1 cellular context compared by ENCODE assay signal in genomic region chr14:101360045-101360931, GRCh38.
A peak's percentile ranks its signal among the peaks of the same experiment; 100 is the strongest.
TF ChIP-seq lines count a peak whose summit lies in the region.

No MANE protein-coding gene starts in this region.

TF ChIP-seq in K562, 482 proteins besides CTCF, POLR2A, EP300 and RAD21 (continued from another document and continues in another):
- TF ChIP-seq ZNF41 (CRISPR knock-in tag; conservative IDR thresholded peaks at IDR 0.05) (no peak), ZNF280A (IDR thresholded peaks at IDR 0.05; ENCODE audit: low read depth, partially characterized antibody) (no peak), FOXM1 (IDR thresholded peaks at IDR 0.05; ENCODE audit: low read depth) (peak; percentile 39; the same call in 1 of the 2 replicates), FOXM1 (CRISPR knock-in tag; IDR thresholded peaks at IDR 0.05; ENCODE audit: low read depth) (no peak), ILF3 (IDR thresholded peaks at IDR 0.05; ENCODE audit: borderline replicate concordance) (no peak), ERF (CRISPR knock-in tag; IDR thresholded peaks at IDR 0.05) (no peak), CHD2 (IDR thresholded peaks at IDR 0.05; ENCODE audit: low read depth, low read length) (no peak), ZNF696 (CRISPR knock-in tag; conservative IDR thresholded peaks at IDR 0.05) (no peak), PTBP1 (IDR thresholded peaks at IDR 0.05; ENCODE audit: low read depth, low read length) (no peak), CCNT2 (IDR thresholded peaks at IDR 0.05; ENCODE audit: borderline replicate concordance, extremely low read depth, insufficient read length, low read depth, low read length) (peak; percentile 28), KDM2B (CRISPR knock-in tag; IDR thresholded peaks at IDR 0.05) (no peak), MED1 (CRISPR knock-in tag; IDR thresholded peaks at IDR 0.05; ENCODE audit: borderline replicate concordance) (no peak), PHB2 (IDR thresholded peaks at IDR 0.05; ENCODE audit: low read depth) (0 out of 2 replicates have a peak, but pooled peaks have one; percentile 61), ZNF395 (CRISPR knock-in tag; IDR thresholded peaks at IDR 0.05) (no peak), CUX1 (CRISPR knock-in tag; IDR thresholded peaks at IDR 0.05) (no peak), ESRRB (CRISPR knock-in tag; IDR thresholded peaks at IDR 0.05; ENCODE audit: borderline replicate concordance) (no peak), RNF219 (CRISPR knock-in tag; IDR thresholded peaks at IDR 0.05) (no peak), ZNF232 (CRISPR knock-in tag; IDR thresholded peaks at IDR 0.05) (no peak), PYGO2 (tag; IDR thresholded peaks at IDR 0.05) (no peak), TCF7L2 (IDR thresholded peaks at IDR 0.05; ENCODE audit: low read depth, low read length) (no peak), GTF2A2 (tag; IDR thresholded peaks at IDR 0.05) (no peak), FOS (IDR thresholded peaks at IDR 0.05; ENCODE audit: extremely low read depth, insufficient read length) (no peak), TBL1XR1 (IDR thresholded peaks at IDR 0.05; ENCODE audit: low read length in 2 of 2) (no peak), NR1H2 (CRISPR knock-in tag; IDR thresholded peaks at IDR 0.05) (no peak), ZBTB34 (CRISPR knock-in tag; IDR thresholded peaks at IDR 0.05) (no peak), HBP1 (CRISPR knock-in tag; IDR thresholded peaks at IDR 0.05) (no peak), HMG20A (CRISPR knock-in tag; conservative IDR thresholded peaks at IDR 0.05) (no peak), EP400 (IDR thresholded peaks at IDR 0.05) (0 out of 2 replicates have a peak, but pooled peaks have one; percentile 14), ZKSCAN3 (CRISPR knock-in tag; IDR thresholded peaks at IDR 0.05) (no peak), ZNF639 (CRISPR knock-in tag; conservative IDR thresholded peaks at IDR 0.05 in 1 of 2, IDR thresholded peaks at IDR 0.05 in 1 of 2) (no peak), RBM17 (IDR thresholded peaks at IDR 0.05; ENCODE audit: borderline replicate concordance, low read depth, low read length) (no peak), TCF7 (IDR thresholded peaks at IDR 0.05; ENCODE audit: borderline replicate concordance) (no peak), SP2 (IDR thresholded peaks at IDR 0.05; ENCODE audit: extremely low read depth, low read depth, low read length, poor library complexity, severe bottlenecking) (no peak), ZBTB17 (CRISPR knock-in tag; IDR thresholded peaks at IDR 0.05) (no peak), SRF (CRISPR knock-in tag; IDR thresholded peaks at IDR 0.05) (no peak), NFE2L1 (tag; IDR thresholded peaks at IDR 0.05; ENCODE audit: borderline replicate concordance, low read depth) (no peak), NCOA1 (IDR thresholded peaks at IDR 0.05; ENCODE audit: low read depth) (peak; percentile 58; the same call in 1 of the 2 replicates), MEIS2 (IDR thresholded peaks at IDR 0.05; ENCODE audit: partially characterized antibody) (peak; percentile 86), ZNF121 (CRISPR knock-in tag; conservative IDR thresholded peaks at IDR 0.05) (no peak), DEAF1 (CRISPR knock-in tag; IDR thresholded peaks at IDR 0.05) (no peak), EGR1 (conservative IDR thresholded peaks at IDR 0.05) (no peak), PML (IDR thresholded peaks at IDR 0.05; ENCODE audit: low read length) (peak; percentile 41; the same call in 1 of the 2 replicates), BHLHE40 (IDR thresholded peaks at IDR 0.05; ENCODE audit: low read length) (peak; percentile 94), LARP7 (IDR thresholded peaks at IDR 0.05) (no peak), CBFA2T3 (IDR thresholded peaks at IDR 0.05) (peak; percentile 96), CREB3L1 (IDR thresholded peaks at IDR 0.05; ENCODE audit: borderline replicate concordance, low read depth) (no peak), ARID3B (CRISPR knock-in tag; IDR thresholded peaks at IDR 0.05; ENCODE audit: borderline replicate concordance) (no peak), ZBTB7A (IDR thresholded peaks at IDR 0.05; ENCODE audit: borderline replicate concordance, control insufficient read depth, low read depth, low read length) (peak; percentile 54; the same call in 1 of the 2 replicates)
